1 cellular context compared by ENCODE assay signal in the genomic region with DNA sequence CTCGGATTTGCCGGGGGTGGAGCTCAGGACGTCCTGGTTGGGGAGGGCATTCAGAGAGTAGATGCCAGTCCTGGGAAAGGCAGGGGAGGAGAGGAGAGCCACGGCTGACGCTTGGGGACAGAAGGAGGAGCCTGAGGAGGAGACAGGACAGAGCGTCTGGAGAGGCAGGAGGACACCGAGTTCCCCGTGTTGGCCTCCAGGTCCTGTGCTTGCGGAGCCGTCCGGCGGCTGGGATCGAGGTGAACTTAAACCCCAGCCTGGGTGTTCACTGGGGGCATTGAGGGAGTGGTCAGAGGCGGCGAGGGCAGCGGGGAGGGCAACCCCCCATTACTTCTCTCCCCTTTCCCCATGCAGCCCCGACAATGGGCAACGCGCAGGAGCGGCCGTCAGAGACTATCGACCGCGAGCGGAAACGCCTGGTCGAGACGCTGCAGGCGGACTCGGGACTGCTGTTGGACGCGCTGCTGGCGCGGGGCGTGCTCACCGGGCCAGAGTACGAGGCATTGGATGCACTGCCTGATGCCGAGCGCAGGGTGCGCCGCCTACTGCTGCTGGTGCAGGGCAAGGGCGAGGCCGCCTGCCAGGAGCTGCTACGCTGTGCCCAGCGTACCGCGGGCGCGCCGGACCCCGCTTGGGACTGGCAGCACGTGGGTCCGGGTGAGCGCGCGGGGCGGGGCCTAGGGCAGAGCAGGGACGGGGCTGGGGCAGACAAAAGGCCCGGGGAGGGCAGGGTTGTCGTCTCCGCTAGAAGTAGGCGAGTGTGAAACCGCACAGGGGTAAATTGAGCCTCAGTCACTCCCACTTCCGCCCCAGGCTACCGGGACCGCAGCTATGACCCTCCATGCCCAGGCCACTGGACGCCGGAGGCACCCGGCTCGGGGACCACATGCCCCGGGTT.
TF ChIP-seq lines count a peak whose summit lies in the region.

No MANE protein-coding gene starts in this region.

TF ChIP-seq in neural cell, 6 proteins besides CTCF, POLR2A, EP300 and RAD21 (continued from another document):
- peak; percentile 30 for TF ChIP-seq MXI1 (conservative IDR thresholded peaks at IDR 0.05; ENCODE audit: poor library complexity, severe bottlenecking)
